Comparison of ENCODE assay signal across 24 cellular contexts in the genomic region with DNA sequence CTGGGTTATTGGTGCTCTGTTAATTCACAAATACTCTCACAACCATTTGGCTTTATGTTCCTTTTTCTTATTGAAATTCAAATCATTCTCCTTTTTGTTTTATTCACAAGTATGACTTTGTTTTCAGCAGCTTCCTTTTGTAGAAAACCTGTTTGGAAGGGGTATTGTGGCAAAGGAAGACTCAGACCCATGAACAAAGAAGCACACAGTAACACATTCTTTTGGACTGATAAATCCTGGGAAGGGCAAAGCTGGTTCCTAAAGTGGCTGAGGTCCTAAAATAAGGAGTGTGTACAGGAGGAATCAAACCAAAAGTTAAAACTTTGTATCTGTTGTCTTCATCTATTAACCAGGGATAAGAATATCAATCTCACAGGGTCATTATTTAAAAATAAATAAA.
DNase-seq lines count a peak whose midpoint lies in the region; TF ChIP-seq lines count a peak whose summit lies in the region.
"Had no signal": no experiment of that assay in that cellular context is flagged by ENCODE, and none has a peak within 500 bp of the region (broad histone marks: within the 10 kb centered on the region; RNA-seq: fewer than 3 reads in every experiment).

No MANE protein-coding gene starts in this region.

- H3K4me3 ChIP-seq in mammary epithelial cell (replicated peaks in 1 of 3; ENCODE audit: insufficient read depth in 1 of 3, low read depth in 2 of 3, low read length in 3 of 3) (no peak overlapping the region), breast epithelium (no peak overlapping the region), epithelial cell of esophagus (ENCODE audit: low read length) (no peak overlapping the region), neural progenitor cell (no peak overlapping the region)
- H3K4me3 ChIP-seq: A549; BLaER1 treated with 17β-estradiol and CSF1 and Interleukin-3, amounts not matched to agents 10 nM and 100 nM; GM12878 had no signal

- H3K36me3 Mint-ChIP-seq in neural progenitor cell = no peaks in the 10 kb centered on the region
- no peaks in the 10 kb centered on the region for H3K36me3 Mint-ChIP-seq in activated naive CD4-positive, alpha-beta T cell treated with anti-CD3 and anti-CD28 coated beads, Interleukin-2, amount 10 ng/mL, durations not matched to agents 7 days and 5 days
- H3K36me3 Mint-ChIP-seq: CD8-positive, alpha-beta T cell had no signal

- H3F3A ChIP-seq in neural progenitor cell (ENCODE audit: low read depth) = peaks cover 6% of the 10 kb centered on the region

- in situ Hi-C loops in mammary epithelial cell (cut with MboI; ENCODE audit: low sequenced_read_pairs in 2 of 2) = no loop called here

- no peaks in the 10 kb centered on the region for H3K4me1 Mint-ChIP-seq in neural progenitor cell
- no peaks in the 10 kb centered on the region for H3K4me1 Mint-ChIP-seq in activated naive CD4-positive, alpha-beta T cell treated with anti-CD3 and anti-CD28 coated beads, Interleukin-2, amount 10 ng/mL, durations not matched to agents 7 days and 5 days
- H3K4me1 Mint-ChIP-seq: B cell had no signal

- dilution Hi-C loops in mammary epithelial cell (cut with HindIII; ENCODE audit: low sequenced_read_pairs) = no loop called here

- H3K4me2 ChIP-seq in mammary epithelial cell (ENCODE audit: insufficient read depth, low read depth, low read length) (no peak overlapping the region), neural progenitor cell (peak overlapping the region; percentile 50)
- H3K4me2 ChIP-seq: A549; BLaER1 treated with 17β-estradiol and CSF1 and Interleukin-3, amounts not matched to agents 10 nM and 100 nM had no signal

- DNase-seq in mammary epithelial cell (peak; percentile 19), breast epithelium (ENCODE audit: low spot score in 2 of 2) (no peak), epithelial cell of esophagus (ENCODE audit: low read depth) (peak; percentile 14), neural progenitor cell (ENCODE audit: low spot score) (peak; percentile 32), DMS 273 treated with DMSO at 0.1 percent for 48 hours (lab: John Stamatoyannopoulos, UW) (no peak), T-helper 9 cell (no peak)
- no peak for DNase-seq in activated naive CD4-positive, alpha-beta T cell treated with anti-CD3 and anti-CD28 coated beads, Interleukin-2, amount 10 ng/mL, durations not matched to agents 7 days and 5 days
- DNase-seq: AML-193; Caco-2; Calu3; CD4-positive, alpha-beta T cell; CD8-positive, alpha-beta T cell; DMS153; DMS53; DMS79; DND-41; EL; GDM1 had no signal

- H4K20me1 ChIP-seq in mammary epithelial cell (ENCODE audit: insufficient read depth, low read length) = no peaks in the 10 kb centered on the region
- H4K20me1 ChIP-seq in neural progenitor cell (ENCODE audit: low read depth) = no peaks in the 10 kb centered on the region
- H4K20me1 ChIP-seq: BLaER1 treated with 17β-estradiol and CSF1 and Interleukin-3, amounts not matched to agents 10 nM and 100 nM had no signal

- no peaks in the 10 kb centered on the region for H3K79me2 ChIP-seq in mammary epithelial cell (ENCODE audit: insufficient read depth, low read length)
- no peaks in the 10 kb centered on the region for H3K79me2 ChIP-seq in neural progenitor cell (ENCODE audit: low read depth)

- H3K36me3 ChIP-seq in mammary epithelial cell (ENCODE audit: insufficient read depth, low read length) = no peaks in the 10 kb centered on the region
- H3K36me3 ChIP-seq in breast epithelium = no peaks in the 10 kb centered on the region
- H3K36me3 ChIP-seq in neural progenitor cell = no peaks in the 10 kb centered on the region
- H3K36me3 ChIP-seq: BLaER1 treated with 17β-estradiol and CSF1 and Interleukin-3, amounts not matched to agents 10 nM and 100 nM had no signal

- intact Hi-C loops in mammary epithelial cell (cut with micrococcal nuclease) (no loop called here), breast epithelium (cut with DNase I; ENCODE audit: low total_unique reads) (no loop called here)

- H3K27me3 ChIP-seq in mammary epithelial cell (ENCODE audit: insufficient read depth, low read length) = no peaks in the 10 kb centered on the region
- no peaks in the 10 kb centered on the region for H3K27me3 ChIP-seq in breast epithelium
- H3K27me3 ChIP-seq in neural progenitor cell = no peaks in the 10 kb centered on the region
- H3K27me3 ChIP-seq: BLaER1 treated with 17β-estradiol and CSF1 and Interleukin-3, amounts not matched to agents 10 nM and 100 nM had no signal

- no peaks in the 10 kb centered on the region for H3K4me1 ChIP-seq in mammary epithelial cell (ENCODE audit: insufficient read depth, low read length)
- no peaks in the 10 kb centered on the region for H3K4me1 ChIP-seq in breast epithelium
- H3K4me1 ChIP-seq in neural progenitor cell = peaks cover 14% of the 10 kb centered on the region
- H3K4me1 ChIP-seq: A549; BLaER1 treated with 17β-estradiol and CSF1 and Interleukin-3, amounts not matched to agents 10 nM and 100 nM; Caco-2 had no signal

- no TSS peak for BruUV-seq in mammary epithelial cell (replicated peaks; lab: Mats Ljungman, UMichigan)

- TF ChIP-seq CTCF in mammary epithelial cell (conservative IDR thresholded peaks at IDR 0.05 in 1 of 2, IDR thresholded peaks at IDR 0.05 in 1 of 2; ENCODE audit: extremely low read depth in 1 of 2, insufficient read depth in 1 of 2, low read depth in 1 of 2, low read length in 2 of 2) (no peak), breast epithelium (IDR thresholded peaks at IDR 0.05) (no peak), epithelial cell of esophagus (IDR thresholded peaks at IDR 0.05; ENCODE audit: insufficient read depth, low read depth, low read length, missing control alignments) (no peak), neural progenitor cell (IDR thresholded peaks at IDR 0.05) (no peak)

- H3K27ac ChIP-seq in mammary epithelial cell (ENCODE audit: insufficient read depth, low read depth, low read length) (no peak overlapping the region), breast epithelium (no peak overlapping the region), neural progenitor cell (no peak overlapping the region)
- H3K27ac ChIP-seq: 22Rv1; A549; BLaER1 treated with 17β-estradiol and CSF1 and Interleukin-3, amounts not matched to agents 10 nM and 100 nM; C4-2B had no signal

- no peaks in the 10 kb centered on the region for H3K9me3 Mint-ChIP-seq in neural progenitor cell
- peaks cover 6% of the 10 kb centered on the region for H3K9me3 Mint-ChIP-seq in activated naive CD4-positive, alpha-beta T cell treated with anti-CD3 and anti-CD28 coated beads, Interleukin-2, amount 10 ng/mL, durations not matched to agents 7 days and 5 days
- H3K9me3 Mint-ChIP-seq: CD4-positive, alpha-beta T cell had no signal

- TF ChIP-seq POLR2A in breast epithelium (IDR thresholded peaks at IDR 0.05) = no peak

- H3K27ac Mint-ChIP-seq in neural progenitor cell = no peak overlapping the region
- no peak overlapping the region for H3K27ac Mint-ChIP-seq in activated naive CD4-positive, alpha-beta T cell treated with anti-CD3 and anti-CD28 coated beads, Interleukin-2, amount 10 ng/mL, durations not matched to agents 7 days and 5 days
- H3K27ac Mint-ChIP-seq: B cell; CD4-positive, alpha-beta T cell; CD8-positive, alpha-beta T cell had no signal

- H3K4me3 Mint-ChIP-seq in neural progenitor cell = no peak overlapping the region
- no peak overlapping the region for H3K4me3 Mint-ChIP-seq in activated naive CD4-positive, alpha-beta T cell treated with anti-CD3 and anti-CD28 coated beads, Interleukin-2, amount 10 ng/mL, durations not matched to agents 7 days and 5 days
- H3K4me3 Mint-ChIP-seq: B cell; CD4-positive, alpha-beta T cell; CD8-positive, alpha-beta T cell had no signal

- no peaks in the 10 kb centered on the region for H3K27me3 Mint-ChIP-seq in neural progenitor cell (ENCODE audit: insufficient read depth, low read depth)
- no peaks in the 10 kb centered on the region for H3K27me3 Mint-ChIP-seq in activated naive CD4-positive, alpha-beta T cell treated with anti-CD3 and anti-CD28 coated beads, Interleukin-2, amount 10 ng/mL, durations not matched to agents 7 days and 5 days
- H3K27me3 Mint-ChIP-seq: B cell; CD4-positive, alpha-beta T cell had no signal

- H2AFZ ChIP-seq in mammary epithelial cell (ENCODE audit: low read depth, low read length) (no peak overlapping the region), neural progenitor cell (replicated peaks) (no peak overlapping the region)

- no peaks in the 10 kb centered on the region for H3K9me3 ChIP-seq in mammary epithelial cell (replicated peaks; ENCODE audit: insufficient read depth, low read length)
- H3K9me3 ChIP-seq in breast epithelium = no peaks in the 10 kb centered on the region
- no peaks in the 10 kb centered on the region for H3K9me3 ChIP-seq in neural progenitor cell (ENCODE audit: low read depth)
- H3K9me3 ChIP-seq: A549; BLaER1 treated with 17β-estradiol and CSF1 and Interleukin-3, amounts not matched to agents 10 nM and 100 nM; Caco-2 had no signal

- H3K9ac ChIP-seq in mammary epithelial cell (ENCODE audit: insufficient read depth, low read length) = no peak overlapping the region
- no peak overlapping the region for H3K9ac ChIP-seq in neural progenitor cell
- H3K9ac ChIP-seq: BLaER1 treated with 17β-estradiol and CSF1 and Interleukin-3, amounts not matched to agents 10 nM and 100 nM had no signal

- CTCF ChIA-PET in mammary epithelial cell (lab: Charles Lee; ENCODE audit: low non-redundant PET) = no interaction called here
- CTCF ChIA-PET in activated naive CD4-positive, alpha-beta T cell treated with anti-CD3 and anti-CD28 coated beads, Interleukin-2, amount 10 ng/mL, durations not matched to agents 7 days and 5 days (lab: Charles Lee) = no interaction called here

Comparison
In these comparisons a context has a peak if more than half of its experiments do, and no peak if none do; other contexts are left out.
1. DNase-seq: peak in mammary epithelial cell (single experiment), epithelial cell of esophagus (single experiment) and neural progenitor cell (single experiment); none in breast epithelium (0 of 2), activated naive CD4-positive, alpha-beta T cell treated with anti-CD3 and anti-CD28 coated beads, Interleukin-2, amount 10 ng/mL, durations not matched to agents 7 days and 5 days (single experiment), DMS 273 treated with DMSO at 0.1 percent for 48 hours (single experiment) and T-helper 9 cell (single experiment).